23 cellular contexts compared by ENCODE assay signal in genomic region chr6:51908243-51908642, GRCh38.
DNase-seq lines count a peak whose midpoint lies in the region; ATAC-seq, FAIRE-seq and TF ChIP-seq lines count a peak whose summit lies in the region.
"Had no signal": no experiment of that assay in that cellular context is flagged by ENCODE, and none has a peak within 500 bp of the region (broad histone marks: within the 10 kb centered on the region; RNA-seq: fewer than 3 reads in every experiment).

No MANE protein-coding gene starts in this region.

- no peak overlapping the region for H3K27ac Mint-ChIP-seq in GM23338
- H3K27ac Mint-ChIP-seq: T-cell had no signal

- FAIRE-seq in H1 (lab: Jason Lieb, UNC), result no peak

- no peak overlapping the region for H2BK120ac ChIP-seq in H1 (replicated peaks; ENCODE audit: low read depth, low read length)

- H3F3A ChIP-seq in GM23338 (replicated peaks; ENCODE audit: low read depth), result no peaks in the 10 kb centered on the region

- H4K5ac ChIP-seq in H1 (ENCODE audit: insufficient read length, low read depth, low read length), result no peak overlapping the region

- H3K23me2 ChIP-seq in H1 (ENCODE audit: low read depth, low read length), result no peaks in the 10 kb centered on the region

- H4K20me1 ChIP-seq in GM23338 (replicated peaks; ENCODE audit: insufficient read depth) (no peaks in the 10 kb centered on the region), H1 (replicated peaks in 1 of 2; ENCODE audit: control insufficient read depth in 1 of 2, insufficient read depth in 2 of 2, low read length in 2 of 2) (no peaks in the 10 kb centered on the region)

- H3K9me2 ChIP-seq in GM23338 (ENCODE audit: insufficient read depth), result no peaks in the 10 kb centered on the region

- H3K27me3 Mint-ChIP-seq in GM23338 (ENCODE audit: insufficient read depth, low read depth, poor library complexity), result no peaks in the 10 kb centered on the region

- H3K56ac ChIP-seq in H1 (replicated peaks; ENCODE audit: insufficient read length, low read depth, low read length), result no peak overlapping the region

- no peak overlapping the region for H3K23ac ChIP-seq in H1 (ENCODE audit: insufficient read length)

- CTCF ChIA-PET in H1 (lab: Charles Lee; ENCODE audit: partially characterized antibody), result interaction anchor here (1.4 kb wide), 1 partner anchor 51 kb away, joined by 3 read pairs; no protein-coding TSS in a partner anchor

- H3K4me2 ChIP-seq in GM23338, result no peak overlapping the region
- no peak overlapping the region for H3K4me2 ChIP-seq in H1 (ENCODE audit: insufficient read depth in 1 of 2, low read depth in 2 of 2, low read length in 2 of 2)
- H3K4me2 ChIP-seq: KMS-11 had no signal

- no peak overlapping the region for H3K27ac ChIP-seq in GM23338 (ENCODE audit: low read depth)
- H3K27ac ChIP-seq in H1 (ENCODE audit: low read depth, low read length), result no peak overlapping the region
- no peak overlapping the region for H3K27ac ChIP-seq in tibial artery
- H3K27ac ChIP-seq: KMS-11, Peyer's patch, SJCRH30 had no signal

- no peak overlapping the region for H2BK12ac ChIP-seq in H1 (ENCODE audit: low read depth, low read length)

- H2AFZ ChIP-seq in GM23338 (peak overlapping the region; percentile 21; the same call in 1 of the 2 replicates), H1 (ENCODE audit: low read length) (no peak overlapping the region)

- TF ChIP-seq POLR2A in H1 (IDR thresholded peaks at IDR 0.05; ENCODE audit: control extremely low read depth in 1 of 2, low read depth in 2 of 2, low read length in 2 of 2), result no peak

- H3K4ac ChIP-seq in H1 (replicated peaks; ENCODE audit: insufficient read length, low read depth, low read length), result no peak overlapping the region

- H3K4me3 ChIP-seq in GM23338 (no peak overlapping the region), H1 (ENCODE audit: extremely low read depth in 1 of 4, insufficient read depth in 2 of 4, low read depth in 3 of 4, low read length in 4 of 4) (no peak overlapping the region), tibial artery (no peak overlapping the region)
- H3K4me3 ChIP-seq: Peyer's patch, SJCRH30 had no signal

- H2BK20ac ChIP-seq in H1 (ENCODE audit: low read length), result no peak overlapping the region

- H3K4me1 Mint-ChIP-seq in GM23338, result peaks cover 11% of the 10 kb centered on the region; the same call in 2 of the 3 replicates
- H3K4me1 Mint-ChIP-seq: T-cell had no signal

- no peak overlapping the region for H4K8ac ChIP-seq in H1 (ENCODE audit: extremely low read depth, insufficient read depth, low read length)

- H3K27me3 ChIP-seq in GM23338 (ENCODE audit: insufficient read depth), result no peaks in the 10 kb centered on the region
- no peaks in the 10 kb centered on the region for H3K27me3 ChIP-seq in H1 (replicated peaks in 1 of 4; ENCODE audit: control insufficient read depth in 3 of 4, extremely low read depth in 1 of 4, insufficient read depth in 3 of 4, low read length in 3 of 4)
- no peaks in the 10 kb centered on the region for H3K27me3 ChIP-seq in tibial artery
- H3K27me3 ChIP-seq: BE2C, Peyer's patch, SJCRH30 had no signal

- H2AK5ac ChIP-seq in H1 (ENCODE audit: low read depth, low read length), result no peak overlapping the region

- H3K4me3 Mint-ChIP-seq in GM23338, result no peak overlapping the region
- H3K4me3 Mint-ChIP-seq: T-cell had no signal

- H3K9me3 Mint-ChIP-seq in GM23338, result no peaks in the 10 kb centered on the region
- H3K9me3 Mint-ChIP-seq: T-cell had no signal

- TF ChIP-seq CTCF in GM23338 (conservative IDR thresholded peaks at IDR 0.05; ENCODE audit: low read depth in 2 of 2), result no peak
- no peak for TF ChIP-seq CTCF in H1 (IDR thresholded peaks at IDR 0.05; ENCODE audit: control extremely low read depth in 1 of 3, insufficient read depth in 1 of 3, low read depth in 1 of 3, low read length in 3 of 3)
- TF ChIP-seq CTCF in tibial artery (IDR thresholded peaks at IDR 0.05), result no peak

- intact Hi-C loops in tibial artery (cut with DNase I; ENCODE audit: low total_unique reads), result no loop called here

- peak; percentile 68 for ATAC-seq in GM23338
- peak; percentile 55 for ATAC-seq in HG03280 (IDR thresholded peaks at IDR 0.05; ENCODE audit: unreplicated experiment)
- ATAC-seq: HCT116, T-cell had no signal

- H3K4me1 ChIP-seq in GM23338 (ENCODE audit: insufficient read depth) (no peaks in the 10 kb centered on the region), H1 (replicated peaks in 1 of 4; ENCODE audit: control insufficient read depth in 3 of 4, insufficient read depth in 4 of 4, low read length in 3 of 4) (peaks cover 0 to 7% (median 2%) of the 10 kb centered on the region in 4 experiments; a peak in 1 of 7 replicates), tibial artery (no peaks in the 10 kb centered on the region)
- H3K4me1 ChIP-seq: BE2C, Peyer's patch, SJCRH30 had no signal

- H3K9me3 ChIP-seq in H1 (ENCODE audit: insufficient read depth in 2 of 2, low read depth in 1 of 2, low read length in 1 of 2) (no peaks in the 10 kb centered on the region), tibial artery (no peaks in the 10 kb centered on the region)
- H3K9me3 ChIP-seq: BE2C, Peyer's patch, SJCRH30 had no signal

- DNase-seq in GM23338 (ENCODE audit: low spot score), result peak; percentile 14
- no peak for DNase-seq in H1 (ENCODE audit: low read depth in 1 of 2, low spot score in 2 of 2)
- no peak for DNase-seq in stimulated activated CD4-positive, alpha-beta T cell treated with anti-CD3 and anti-CD28 coated beads, Interleukin-4, amount 100 ng/mL, for 24 hours
- no peak for DNase-seq in retina
- no peak for DNase-seq in tibial artery
- no peak for DNase-seq in activated gamma-delta T cell (lab: John Stamatoyannopoulos, UW)
- DNase-seq: BE2C, COR-L47, DMS79, GOT3, IMR-90, NCI-H1092 treated with DMSO at 0.1 percent for 48 hours, NCI-H1436 treated with DMSO at 0.1 percent for 48 hours, NCI-H1930, NCI-H226, NCI-H524, NCI-H82, Peyer's patch, SJCRH30, T-cell had no signal

- POLR2A ChIA-PET in H1 (lab: Charles Lee; ENCODE audit: partially characterized antibody), result no interaction called here

- H3K9ac ChIP-seq in H1 (replicated peaks in 1 of 4; ENCODE audit: extremely low read depth in 1 of 4, low read depth in 3 of 4, low read length in 3 of 4), result no peak overlapping the region; a peak in 1 of 7 replicates
- H3K9ac ChIP-seq: KMS-11 had no signal

- no peak for TF ChIP-seq RAD21 in H1 (IDR thresholded peaks at IDR 0.05 in 1 of 2, conservative IDR thresholded peaks at IDR 0.05 in 1 of 2; ENCODE audit: low read depth in 2 of 2, low read length in 2 of 2)

- no peak overlapping the region for H3K18ac ChIP-seq in H1 (ENCODE audit: extremely low read depth, low read length)

- no peak overlapping the region for H3K14ac ChIP-seq in H1 (ENCODE audit: insufficient read length)

- no peak overlapping the region for H2BK5ac ChIP-seq in H1 (ENCODE audit: low read depth, low read length)

- no peak for TF ChIP-seq EP300 in H1 (IDR thresholded peaks at IDR 0.05; ENCODE audit: borderline replicate concordance in 1 of 2, low read depth in 2 of 2, low read length in 2 of 2)

- H4K91ac ChIP-seq in H1 (replicated peaks; ENCODE audit: insufficient read length, low read length), result no peak overlapping the region

- no peaks in the 10 kb centered on the region for H3K79me1 ChIP-seq in H1 (ENCODE audit: low read depth, low read length)

- no peak overlapping the region for H2BK15ac ChIP-seq in H1 (ENCODE audit: low read length)

- no peaks in the 10 kb centered on the region for H3K36me3 Mint-ChIP-seq in GM23338 (ENCODE audit: low read depth)
- H3K36me3 Mint-ChIP-seq: T-cell had no signal

- H3K79me2 ChIP-seq in GM23338 (replicated peaks; ENCODE audit: insufficient read depth) (no peaks in the 10 kb centered on the region), H1 (ENCODE audit: control insufficient read depth in 1 of 2, insufficient read depth in 2 of 2, low read length in 2 of 2) (no peaks in the 10 kb centered on the region)

- no peaks in the 10 kb centered on the region for H3K36me3 ChIP-seq in GM23338 (ENCODE audit: insufficient read depth)
- no peaks in the 10 kb centered on the region for H3K36me3 ChIP-seq in H1 (ENCODE audit: control insufficient read depth in 2 of 4, insufficient read depth in 4 of 4, low read length in 3 of 4)
- H3K36me3 ChIP-seq in tibial artery, result no peaks in the 10 kb centered on the region
- H3K36me3 ChIP-seq: BE2C, Peyer's patch, SJCRH30 had no signal

TF ChIP-seq in GM23338, 12 proteins besides CTCF, POLR2A, EP300 and RAD21 (continues in another document):
- TF ChIP-seq ZNF331 (CRISPR knock-in tag; IDR thresholded peaks at IDR 0.05; ENCODE audit: low read depth) (no peak), EZH2 (IDR thresholded peaks at IDR 0.05; ENCODE audit: low read depth, unreplicated experiment) (no peak), NANOG (IDR thresholded peaks at IDR 0.05; ENCODE audit: borderline replicate concordance) (no peak), STAT1 (IDR thresholded peaks at IDR 0.05; ENCODE audit: unreplicated experiment) (no peak)

TF ChIP-seq in H1, 55 proteins besides CTCF, POLR2A, EP300 and RAD21:
- TF ChIP-seq RFX5 (IDR thresholded peaks at IDR 0.05; ENCODE audit: borderline replicate concordance, low read depth, low read length) (no peak), NANOG (IDR thresholded peaks at IDR 0.05; ENCODE audit: insufficient read depth, low read depth, low read length, poor library complexity, severe bottlenecking) (no peak), EGR1 (IDR thresholded peaks at IDR 0.05; ENCODE audit: borderline replicate concordance, low read depth, low read length) (peak; percentile 35; the same call in 1 of the 2 replicates), SP4 (IDR thresholded peaks at IDR 0.05; ENCODE audit: low read length) (no peak)
